ENCODE assay signal across 8 cellular contexts in the genomic region with DNA sequence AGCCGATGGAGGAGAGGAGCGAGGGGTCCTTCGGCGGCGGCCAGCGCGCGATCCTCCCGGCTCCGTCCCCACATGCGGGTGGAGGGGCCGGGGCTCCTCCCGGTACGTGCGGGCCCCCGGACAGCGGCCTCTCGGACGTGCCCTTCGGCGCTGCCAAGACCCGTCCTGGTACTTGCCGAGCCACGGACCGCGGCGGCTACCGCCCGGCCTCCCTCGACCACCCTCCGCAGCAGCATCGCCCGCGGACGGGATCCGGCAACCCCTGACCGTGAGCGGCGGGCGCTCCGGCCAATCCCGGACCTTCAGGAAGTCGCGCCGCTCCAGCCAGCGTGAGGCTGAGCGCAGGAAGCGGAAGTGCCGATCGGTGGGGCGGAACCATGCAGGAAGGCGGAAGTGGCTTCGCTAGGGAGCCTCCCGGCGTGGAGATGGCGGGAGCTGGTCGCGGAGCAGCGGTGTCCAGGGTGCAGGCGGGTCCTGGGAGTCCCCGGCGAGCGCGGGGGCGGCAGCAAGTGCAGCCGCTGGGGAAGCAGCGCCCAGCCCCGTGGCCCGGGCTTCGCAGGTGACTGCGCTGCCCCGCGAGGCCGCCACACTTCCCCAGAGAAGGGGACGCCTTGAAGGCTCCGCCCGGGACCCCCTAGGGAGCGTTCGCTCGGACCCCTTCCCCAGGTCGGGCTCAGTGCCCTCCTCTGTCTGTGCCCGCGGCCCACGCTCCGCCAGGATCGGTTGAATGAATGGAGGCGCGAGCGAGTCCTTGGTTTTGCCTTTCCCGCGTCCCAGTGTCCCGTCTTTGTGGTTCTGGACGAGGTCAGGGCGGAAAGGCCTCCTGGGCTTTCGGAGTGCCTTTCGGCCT. TPM values are rescaled to one million over a fixed set of nuclear protein-coding genes. Genes with fewer than 3 reads are reported as not detected.
DNase-seq lines count a peak whose midpoint lies in the region; ATAC-seq and TF ChIP-seq lines count a peak whose summit lies in the region.

A gene with protein sequence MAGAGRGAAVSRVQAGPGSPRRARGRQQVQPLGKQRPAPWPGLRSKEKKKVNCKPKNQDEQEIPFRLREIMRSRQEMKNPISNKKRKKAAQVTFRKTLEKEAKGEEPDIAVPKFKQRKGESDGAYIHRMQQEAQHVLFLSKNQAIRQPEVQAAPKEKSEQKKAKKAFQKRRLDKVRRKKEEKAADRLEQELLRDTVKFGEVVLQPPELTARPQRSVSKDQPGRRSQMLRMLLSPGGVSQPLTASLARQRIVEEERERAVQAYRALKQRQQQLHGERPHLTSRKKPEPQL (plus strand): TSS at position 396 of the 850 bp plus-strand sequence. CDS start 30 bp downstream, at position 426.
A gene (minus strand): TSS at position 264 of the 850 bp plus-strand sequence. CDS start 28 bp downstream, at position 236.

- peak within 1 kb of the TSS; percentile 93 to 97 (median 96) for H3K27ac ChIP-seq in spleen

- H3K4me1 ChIP-seq in spleen = peaks cover 18 to 80% (median 40%) of the 10 kb centered on the region in 6 donors

- TF ChIP-seq CTCF in AG09309 (IDR thresholded peaks at IDR 0.05; ENCODE audit: control insufficient read depth, insufficient read depth, low read depth, low read length, missing control alignments) = no peak
- no peak for TF ChIP-seq CTCF in activated B cell treated with CpG ODN at 0.5 μM for 24 hours (IDR thresholded peaks at IDR 0.05)
- no peak for TF ChIP-seq CTCF in cardiac fibroblast (IDR thresholded peaks at IDR 0.05; ENCODE audit: low read depth, low read length)
- TF ChIP-seq CTCF in spleen (IDR thresholded peaks at IDR 0.05 in 8 of 11, conservative IDR thresholded peaks at IDR 0.05 in 3 of 11) = peak in 1 of 11 experiments; percentile 7

- H3K9me3 Mint-ChIP-seq in activated B cell treated with CpG ODN at 0.5 μM for 24 hours = no peaks in the 10 kb centered on the region

- TF ChIP-seq POLR2A in spleen (IDR thresholded peaks at IDR 0.05) = peak in 2 of 3 donors; percentile 59 to 73

- H3K4me3 ChIP-seq in AG09309 (ENCODE audit: control insufficient read depth, low read depth, low read length) = peak within 1 kb of the TSS; percentile 51
- H3K4me3 ChIP-seq in cardiac fibroblast (replicated peaks in 1 of 2; ENCODE audit: low read depth in 2 of 2, low read length in 2 of 2) = peak within 1 kb of the TSS; percentile 92 to 94
- H3K4me3 ChIP-seq in spleen = peak within 1 kb of the TSS; percentile 86 to 100 (median 96)

- ATAC-seq in GM19023 (IDR thresholded peaks at IDR 0.05; ENCODE audit: unreplicated experiment) = peak; percentile 89
- peak; percentile 78 for ATAC-seq in HG03196 (IDR thresholded peaks at IDR 0.05; ENCODE audit: unreplicated experiment)
- peak; percentile 98 for ATAC-seq in activated B cell treated with CpG ODN at 0.5 μM for 24 hours (ENCODE audit: low read depth)

- no peaks in the 10 kb centered on the region for H3K27me3 ChIP-seq in spleen (replicated peaks in 1 of 7)

- POLR2A ChIA-PET in activated B cell treated with CpG ODN at 0.5 μM for 24 hours (lab: Charles Lee) = interaction anchor here (0.5 to 2.2 kb wide), 11 partner anchors 9 to 440 kb away, joined by 3 to 26 read pairs (median 4); a partner anchor contains a TSS

- no peaks in the 10 kb centered on the region for H3K9me3 ChIP-seq in spleen

- peaks cover 0 to 55% (median 36%) of the 10 kb centered on the region in 6 donors for H3K36me3 ChIP-seq in spleen

- DNase-seq in AG09309 (ENCODE audit: low read depth) = peak; percentile 86
- peak; percentile 97 for DNase-seq in NCI-H345 (lab: John Stamatoyannopoulos, UW)
- peak; percentile 91 for DNase-seq in activated B cell treated with CpG ODN at 0.5 μM for 24 hours
- peak; percentile 96 to 98 for DNase-seq in cardiac fibroblast (ENCODE audit: low read depth in 2 of 2)
- DNase-seq in inferior parietal cortex (ENCODE audit: extremely low spot score) = peak; percentile 97
- DNase-seq in spleen = peak; percentile 98

- H3K4me1 Mint-ChIP-seq in activated B cell treated with CpG ODN at 0.5 μM for 24 hours = peaks cover 28% of the 10 kb centered on the region

- CTCF ChIA-PET in activated B cell treated with CpG ODN at 0.5 μM for 24 hours (lab: Charles Lee) = no interaction called here

- peak within 1 kb of the TSS; percentile 91 for H3K4me3 Mint-ChIP-seq in activated B cell treated with CpG ODN at 0.5 μM for 24 hours

- intact Hi-C loops in activated B cell treated with CpG ODN at 0.5 μM for 24 hours (cut with micrococcal nuclease) (loop anchor here (1.0 to 2.0 kb wide), 4 partner anchors 17 to 194 kb away; a partner anchor contains a TSS), spleen (cut with DNase I; ENCODE audit: low total_unique reads) (no loop called here)

- no peaks in the 10 kb centered on the region for H3K27me3 Mint-ChIP-seq in activated B cell treated with CpG ODN at 0.5 μM for 24 hours

- 0 to 1% (median 0%) methylated on average over 36 to 96 of the region's 96 CpGs for WGBS in spleen, 5 donors

- H3K27ac Mint-ChIP-seq in activated B cell treated with CpG ODN at 0.5 μM for 24 hours = peak within 1 kb of the TSS; percentile 83

- H3K36me3 Mint-ChIP-seq in activated B cell treated with CpG ODN at 0.5 μM for 24 hours (ENCODE audit: low read depth) = peaks cover 41% of the 10 kb centered on the region

RNA-seq across cellular contexts. Expression of the first gene that starts in this region (rescaled TPM):
- total RNA-seq in activated B cell treated with CpG ODN at 0.5 μM for 24 hours = 34.7 and 41.3 TPM in 2 replicates
- total RNA-seq in spleen = 10 to 100 TPM; 10.7 to 24.2 (median 19.0) TPM
- polyA plus RNA-seq in spleen = 10 to 100 TPM; 20.7 to 40.1 (median 21.4) TPM

RNA-seq across cellular contexts. Expression of the second gene that starts in this region (rescaled TPM):
- 36.7 and 37.3 TPM in 2 replicates for total RNA-seq in activated B cell treated with CpG ODN at 0.5 μM for 24 hours
- 10 to 100 TPM; 29.4 to 53.8 (median 32.1) TPM for total RNA-seq in spleen
- polyA plus RNA-seq in spleen = 100 to 1,000 TPM; 102 to 110 (median 106) TPM

Comparison
In these comparisons a context has a peak if more than half of its experiments do, and no peak if none do; other contexts are left out.
1. Peak in every context shown above with its lines: DNase-seq, ATAC-seq, H3K4me3 ChIP-seq and H3K27ac ChIP-seq.